ENCODE assay signal across 8 cellular contexts in the genomic region with DNA sequence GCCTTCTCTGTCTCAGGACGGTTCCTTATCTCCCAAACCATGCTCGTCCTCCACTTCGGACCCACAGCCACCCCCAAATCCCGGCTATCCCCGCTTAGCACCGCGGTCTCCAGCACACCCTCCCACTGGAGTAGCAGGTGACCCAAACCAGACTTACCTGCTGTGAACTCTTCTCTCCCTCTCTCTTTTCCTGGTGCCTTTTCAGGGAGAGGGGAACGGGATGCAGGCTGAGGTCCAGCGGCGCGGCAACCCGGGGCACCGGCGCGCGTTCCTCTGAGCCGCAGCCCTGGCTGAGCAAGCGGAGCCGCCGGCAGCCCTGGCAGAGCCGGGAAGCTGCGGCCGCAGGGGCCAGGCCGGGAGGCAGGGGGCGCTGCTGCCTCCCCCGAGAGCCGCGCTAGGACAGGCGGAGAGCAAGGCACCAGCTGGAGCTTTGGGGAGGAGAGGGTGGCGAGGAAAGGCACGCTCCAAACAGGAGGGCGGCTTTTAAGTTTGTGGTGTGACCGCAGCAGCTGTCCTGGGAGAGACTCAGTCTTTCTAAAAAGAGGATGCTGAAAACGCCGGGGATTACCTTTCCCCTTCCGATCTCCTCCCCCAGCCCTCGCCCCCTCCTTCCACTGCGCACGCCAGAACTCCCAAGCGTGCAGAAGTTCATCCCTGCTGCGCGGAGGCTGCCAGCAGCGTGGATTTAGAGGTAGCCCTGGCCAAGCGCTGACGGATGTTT. TPM values are rescaled to one million over a fixed set of nuclear protein-coding genes. Genes with fewer than 3 reads are reported as not detected.
DNase-seq lines count a peak whose midpoint lies in the region; ATAC-seq and TF ChIP-seq lines count a peak whose summit lies in the region.

A gene (minus strand): TSS at position 536 of the 721 bp plus-strand sequence. CDS start 65,165 bp downstream, outside the sequence.

- H3K27me3 Mint-ChIP-seq in type B pancreatic cell: peaks cover 29% of the 10 kb centered on the region

- H3K36me3 Mint-ChIP-seq in type B pancreatic cell: peaks cover 13% of the 10 kb centered on the region

- TF ChIP-seq CTCF in GM12873 (IDR thresholded peaks at IDR 0.05; ENCODE audit: insufficient read depth, low read depth, low read length, missing control alignments) (peak; percentile 64), epithelial cell of proximal tubule (conservative IDR thresholded peaks at IDR 0.05; ENCODE audit: low read depth, low read length) (peak; percentile 83), type B pancreatic cell (conservative IDR thresholded peaks at IDR 0.05) (peak; percentile 96)

- H3K4me1 Mint-ChIP-seq in type B pancreatic cell (ENCODE audit: unreplicated experiment): peaks cover 23% of the 10 kb centered on the region

- H3K4me3 Mint-ChIP-seq in type B pancreatic cell: peak within 1 kb of the TSS; percentile 91

- no peaks in the 10 kb centered on the region for H3K9me3 Mint-ChIP-seq in type B pancreatic cell

- peak within 1 kb of the TSS; percentile 83 for H3K27ac Mint-ChIP-seq in type B pancreatic cell

- H3K4me3 ChIP-seq in epithelial cell of proximal tubule (ENCODE audit: low read depth, low read length): peak within 1 kb of the TSS; percentile 61

- DNase-seq in A172 (ENCODE audit: low spot score) (peak; percentile 59), MV-4-11 (lab: John Stamatoyannopoulos, UW) (peak; percentile 87), SKM-1 (lab: John Stamatoyannopoulos, UW; ENCODE audit: unreplicated experiment) (peak; percentile 47), epithelial cell of proximal tubule (ENCODE audit: low read depth) (no peak), mesenteric fat pad (ENCODE audit: low spot score) (peak; percentile 91), type B pancreatic cell (ENCODE audit: extremely low spot score, unreplicated experiment) (peak; percentile 91)

- peak; percentile 89 for ATAC-seq in HG02571 (IDR thresholded peaks at IDR 0.05; ENCODE audit: unreplicated experiment)

RNA-seq across cellular contexts. Expression of the gene that starts here (rescaled TPM):
- 3.3 and 3.4 TPM in 2 replicates for total RNA-seq in A172 (2014; rRNA removed; shearing (Covaris generic))
- total RNA-seq in epithelial cell of proximal tubule: 0.35 and 0.94 TPM in 2 replicates
- total RNA-seq in mesenteric fat pad: 1.9 TPM
- 52.9 and 87.6 TPM in 2 replicates for total RNA-seq in type B pancreatic cell (ENCODE audit: low replicate concordance)

Comparison
In these comparisons a context has a peak if more than half of its experiments do, and no peak if none do; other contexts are left out.
1. RNA of the gene that starts here (total RNA-seq): 52.9 to 87.6 TPM in type B pancreatic cell; 3.3 to 3.4 TPM in A172, 1.9 TPM in mesenteric fat pad (single experiment) and 0.35 to 0.94 TPM in epithelial cell of proximal tubule; every median in the first group is over 10 times any median in the second.
2. Peak in every context shown above with its lines, with median percentiles within 50 percentile points of each other: CTCF ChIP-seq.